17 cellular contexts compared by ENCODE assay signal in genomic region chr12:76236640-76237039, GRCh38.
A peak's percentile ranks its signal among the peaks of the same experiment; 100 is the strongest.
DNase-seq lines count a peak whose midpoint lies in the region; FAIRE-seq and TF ChIP-seq lines count a peak whose summit lies in the region.
"Had no signal": no experiment of that assay in that cellular context is flagged by ENCODE, and none has a peak within 500 bp of the region (broad histone marks: within the 10 kb centered on the region; RNA-seq: fewer than 3 reads in every experiment).

No MANE protein-coding gene starts in this region.

- H3K9me3 ChIP-seq in MG63 (no peaks in the 10 kb centered on the region), neuronal stem cell (replicated peaks in 1 of 2; ENCODE audit: control insufficient read depth in 2 of 2, insufficient read depth in 1 of 2, low read depth in 1 of 2, low read length in 2 of 2) (peaks cover 0 to 3% of the 10 kb centered on the region in 2 donors)

- H3K27ac ChIP-seq in neuronal stem cell (replicated peaks; ENCODE audit: low read length): no peak overlapping the region
- H3K27ac ChIP-seq: cardiac muscle cell, VCaP had no signal

- no CpG with 5 or more reads among the region's 7 CpGs for WGBS in neuronal stem cell (ENCODE audit: extremely low coverage in 2 of 2, insufficient read length in 2 of 2, insufficient replicate concordance in 1 of 2), 2 donors
- WGBS in lower leg skin, 2 donors: 43 to 55% methylated on average over 7 of the region's 7 CpGs

- no peak overlapping the region for H3K4ac ChIP-seq in neuronal stem cell (ENCODE audit: low read length)

- intact Hi-C loops in CD14-positive monocyte (cut with micrococcal nuclease) (no loop called here), lower leg skin (cut with DNase I; ENCODE audit: low total_unique reads) (no loop called here)

- peak; percentile 97 for FAIRE-seq in bronchial epithelial cell (lab: Jason Lieb, UNC)
- FAIRE-seq: kidney had no signal

- H3K27ac Mint-ChIP-seq in CD14-positive monocyte: no peak overlapping the region
- H3K27ac Mint-ChIP-seq: B cell, IgD-negative memory B cell had no signal

- TF ChIP-seq POLR2A in lower leg skin (IDR thresholded peaks at IDR 0.05): no peak

- DNase-seq in Daoy (ENCODE audit: low read depth) (peak; percentile 83), MG63 (peak; percentile 33), bronchial epithelial cell (ENCODE audit: low read depth) (peak; percentile 100), kidney tubule cell (ENCODE audit: low spot score) (peak; percentile 95), CD14-positive monocyte (ENCODE audit: low spot score) (no peak), DMS 273 (lab: John Stamatoyannopoulos, UW; ENCODE audit: unreplicated experiment) (no peak), neuronal stem cell (ENCODE audit: low spot score) (no peak), lower leg skin (ENCODE audit: low spot score in 2 of 2) (no peak)
- DNase-seq: DMS79 treated with DMSO at 0.1 percent for 48 hours, kidney, NCI-H1105 treated with DMSO at 0.1 percent for 48 hours, NCI-H2227 treated with DMSO at 0.1 percent for 48 hours, posterior cingulate gyrus had no signal

- peaks cover 0 to 2% (median 0%) of the 10 kb centered on the region in 7 donors for H3K9me3 Mint-ChIP-seq in CD14-positive monocyte
- H3K9me3 Mint-ChIP-seq: IgD-negative memory B cell had no signal

- H3K36me3 Mint-ChIP-seq in CD14-positive monocyte: no peaks in the 10 kb centered on the region
- H3K36me3 Mint-ChIP-seq: IgD-negative memory B cell had no signal

- H3K9ac ChIP-seq in neuronal stem cell (ENCODE audit: low read depth, low read length, poor library complexity): no peak overlapping the region

- H3K27me3 ChIP-seq in MG63: no peaks in the 10 kb centered on the region
- H3K27me3 ChIP-seq in bronchial epithelial cell (ENCODE audit: control insufficient read depth, insufficient read depth, low read length): no peaks in the 10 kb centered on the region
- H3K27me3 ChIP-seq in neuronal stem cell (ENCODE audit: control insufficient read depth in 3 of 3, insufficient read depth in 3 of 3, low read depth in 1 of 3, low read length in 3 of 3): peaks cover 0 to 3% (median 0%) of the 10 kb centered on the region in 3 experiments
- H3K27me3 ChIP-seq: cardiac muscle cell had no signal

- no peaks in the 10 kb centered on the region for H3K36me3 ChIP-seq in MG63
- no peaks in the 10 kb centered on the region for H3K36me3 ChIP-seq in bronchial epithelial cell (ENCODE audit: control insufficient read depth, insufficient read depth, low read length)
- no peaks in the 10 kb centered on the region for H3K36me3 ChIP-seq in neuronal stem cell (replicated peaks in 1 of 2; ENCODE audit: control insufficient read depth in 2 of 2, insufficient read depth in 2 of 2, low read length in 2 of 2)
- H3K36me3 ChIP-seq: cardiac muscle cell had no signal

- no peaks in the 10 kb centered on the region for H3K4me1 ChIP-seq in neuronal stem cell (ENCODE audit: control insufficient read depth in 2 of 2, insufficient read depth in 1 of 2, low read depth in 1 of 2, low read length in 2 of 2)

- H4K8ac ChIP-seq in neuronal stem cell (ENCODE audit: low read depth, low read length): no peak overlapping the region

- H3K18ac ChIP-seq in neuronal stem cell (ENCODE audit: low read length): no peak overlapping the region

- H3K4me2 ChIP-seq in neuronal stem cell (ENCODE audit: insufficient read depth, low read length, poor library complexity, severe bottlenecking): no peak overlapping the region

- no peak overlapping the region for H4K91ac ChIP-seq in neuronal stem cell (ENCODE audit: low read depth, low read length, poor library complexity)

- peaks cover 0 to 1% (median 1%) of the 10 kb centered on the region in 3 donors for H3K27me3 Mint-ChIP-seq in CD14-positive monocyte (ENCODE audit: low read depth in 3 of 3)
- H3K27me3 Mint-ChIP-seq: B cell had no signal

- no peak overlapping the region for H2BK12ac ChIP-seq in neuronal stem cell (ENCODE audit: low read length)

- no peak overlapping the region for H3K4me3 ChIP-seq in MG63
- no peak overlapping the region for H3K4me3 ChIP-seq in bronchial epithelial cell (ENCODE audit: low read depth, low read length)
- H3K4me3 ChIP-seq in neuronal stem cell (ENCODE audit: low read length in 2 of 2): no peak overlapping the region
- H3K4me3 ChIP-seq in lower leg skin (ENCODE audit: low read depth, poor library complexity, severe bottlenecking): no peak overlapping the region
- H3K4me3 ChIP-seq: cardiac muscle cell had no signal

- H3K14ac ChIP-seq in neuronal stem cell (ENCODE audit: low read length): no peak overlapping the region

- TF ChIP-seq CTCF in bronchial epithelial cell (IDR thresholded peaks at IDR 0.05; ENCODE audit: insufficient read depth, low read length, severe bottlenecking) (no peak), CD14-positive monocyte (IDR thresholded peaks at IDR 0.05) (no peak), lower leg skin (IDR thresholded peaks at IDR 0.05) (no peak)

- no peak overlapping the region for H2BK15ac ChIP-seq in neuronal stem cell (ENCODE audit: low read length)

- no peak overlapping the region for H3K23ac ChIP-seq in neuronal stem cell (ENCODE audit: low read depth, low read length, poor library complexity)

- H3K4me1 Mint-ChIP-seq in CD14-positive monocyte: no peaks in the 10 kb centered on the region
- H3K4me1 Mint-ChIP-seq: B cell, IgD-negative memory B cell had no signal

- no peak overlapping the region for H2BK120ac ChIP-seq in neuronal stem cell (ENCODE audit: low read depth, low read length)

- H3K4me3 Mint-ChIP-seq in CD14-positive monocyte: no peak overlapping the region
- H3K4me3 Mint-ChIP-seq: B cell, IgD-negative memory B cell had no signal

- H3K79me1 ChIP-seq in neuronal stem cell (ENCODE audit: low read depth, low read length): no peaks in the 10 kb centered on the region

- H2BK5ac ChIP-seq in neuronal stem cell (ENCODE audit: low read length): no peak overlapping the region

- H2AFZ ChIP-seq in neuronal stem cell (ENCODE audit: low read length): no peak overlapping the region

- no peak overlapping the region for H2AK5ac ChIP-seq in neuronal stem cell (ENCODE audit: low read depth, low read length)

Comparison
In these comparisons a context has a peak if more than half of its experiments do, and no peak if none do; other contexts are left out.
1. DNase-seq: peak in Daoy (single experiment), MG63 (single experiment), bronchial epithelial cell (single experiment) and kidney tubule cell (single experiment); none in CD14-positive monocyte (single experiment), DMS 273 (single experiment), neuronal stem cell (single experiment) and lower leg skin (0 of 2).